10 cellular contexts compared by ENCODE assay signal in genomic region chr21:45559216-45560105, GRCh38.
"Had no signal": no experiment of that assay in that cellular context is flagged by ENCODE, and none has a peak within 500 bp of the region (broad histone marks: within the 10 kb centered on the region; RNA-seq: fewer than 3 reads in every experiment).

No MANE protein-coding gene starts in this region.

- H3K27me3 ChIP-seq: hepatocyte, right atrium auricular region had no signal

- DNase-seq: activated CD8-positive, alpha-beta T cell treated with anti-CD3 and anti-CD28 coated beads, Interleukin-2, amount 10 ng/mL, durations not matched to agents 7 days and 5 days; dermis blood vessel endothelial cell; erythroblast; stimulated activated CD4-positive, alpha-beta T cell treated with anti-CD3 and anti-CD28 coated beads, Interleukin-1b, Interleukin-23, amount 100 ng/mL, for 48 hours; T-helper 9 cell; transverse colon had no signal

- ATAC-seq: activated CD4-positive, alpha-beta T cell treated with anti-CD3 and anti-CD28 coated beads for 36 hours; activated CD8-positive, alpha-beta T cell treated with anti-CD3 and anti-CD28 coated beads, Interleukin-2, amount 10 ng/mL, durations not matched to agents 7 days and 5 days; stimulated activated memory B cell treated with anti-CD40 and anti-IgM and Interleukin-4, amounts not matched to agents 10 μg/mL and 1 μg/mL and 100 μg/mL, for 72 hours had no signal

- H3K4me3 ChIP-seq: hepatocyte, right atrium auricular region, transverse colon had no signal

- H3K4me2 ChIP-seq: hepatocyte had no signal

- H3K27ac ChIP-seq: hepatocyte, right atrium auricular region, transverse colon had no signal

- H3K9me3 ChIP-seq: right atrium auricular region, transverse colon had no signal

- H2AFZ ChIP-seq: hepatocyte had no signal

- H3K36me3 ChIP-seq: right atrium auricular region, transverse colon had no signal

- H3K79me2 ChIP-seq: hepatocyte had no signal
